In the genomic region with DNA sequence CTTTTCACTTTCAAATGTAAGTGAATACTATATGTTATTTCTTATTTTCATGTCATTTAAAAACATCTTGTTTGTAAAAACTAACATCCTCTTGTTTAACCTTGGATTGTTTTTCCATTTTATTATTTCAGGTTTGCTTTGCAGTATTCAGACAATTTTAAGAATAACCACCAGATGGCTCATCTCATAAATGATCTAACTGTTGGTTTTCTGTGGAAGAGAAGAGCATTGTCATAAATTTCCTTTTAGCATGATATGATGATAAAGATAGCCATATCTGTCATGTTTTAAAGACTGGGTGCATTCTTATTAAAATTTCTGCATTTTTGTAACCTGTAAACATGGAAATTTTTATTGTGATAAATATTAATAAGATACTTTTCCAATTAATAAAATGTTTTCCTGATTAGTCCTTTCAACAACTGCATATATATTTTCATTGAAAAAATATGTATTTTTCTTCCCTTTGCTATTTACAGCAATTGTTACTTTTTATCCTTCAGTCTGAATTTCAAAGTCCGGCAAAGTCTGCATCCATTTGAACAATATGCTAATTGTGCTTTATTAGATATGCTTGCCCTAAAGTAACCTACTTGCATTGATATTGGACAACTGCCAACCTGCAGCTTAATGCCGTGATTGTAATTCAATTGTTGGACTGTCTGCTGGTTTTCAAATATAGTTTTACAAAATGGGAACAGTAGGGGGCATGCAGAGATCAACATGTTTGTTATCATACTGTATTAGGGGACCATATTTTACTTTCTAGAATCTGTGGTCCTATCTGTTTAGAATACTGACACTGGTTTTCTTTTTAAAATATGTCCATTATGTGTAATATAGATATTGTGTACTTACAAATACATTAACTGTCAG, we compare ENCODE assay signal across 8 cellular contexts.
DNase-seq lines count a peak whose midpoint lies in the region; ATAC-seq and TF ChIP-seq lines count a peak whose summit lies in the region.

No MANE protein-coding gene starts in this region.

- H3K36me3 Mint-ChIP-seq in activated CD4-positive, alpha-beta memory T cell treated with anti-CD3 and anti-CD28 coated beads for 36 hours = no peaks in the 10 kb centered on the region
- H3K36me3 Mint-ChIP-seq in activated CD8-positive, alpha-beta memory T cell treated with anti-CD3 and anti-CD28 coated beads, Interleukin-2, amount 10 ng/mL, durations not matched to agents 7 days and 5 days = no peaks in the 10 kb centered on the region

- H3K4me1 Mint-ChIP-seq in activated CD4-positive, alpha-beta memory T cell treated with anti-CD3 and anti-CD28 coated beads for 36 hours (ENCODE audit: low read depth) = no peaks in the 10 kb centered on the region
- no peaks in the 10 kb centered on the region for H3K4me1 Mint-ChIP-seq in activated CD8-positive, alpha-beta memory T cell treated with anti-CD3 and anti-CD28 coated beads, Interleukin-2, amount 10 ng/mL, durations not matched to agents 7 days and 5 days

- H3K9me3 Mint-ChIP-seq in activated CD4-positive, alpha-beta memory T cell treated with anti-CD3 and anti-CD28 coated beads for 36 hours = no peaks in the 10 kb centered on the region
- no peaks in the 10 kb centered on the region for H3K9me3 Mint-ChIP-seq in activated CD8-positive, alpha-beta memory T cell treated with anti-CD3 and anti-CD28 coated beads, Interleukin-2, amount 10 ng/mL, durations not matched to agents 7 days and 5 days (ENCODE audit: low read depth)

- no peaks in the 10 kb centered on the region for H3K36me3 ChIP-seq in spleen

- TF ChIP-seq POLR2A in spleen (IDR thresholded peaks at IDR 0.05) = no peak

- no peaks in the 10 kb centered on the region for H3K9me3 ChIP-seq in spleen

- no peak for TF ChIP-seq CTCF in GM12865 (IDR thresholded peaks at IDR 0.05; ENCODE audit: insufficient read depth, low read depth, low read length, missing control alignments)
- TF ChIP-seq CTCF in spleen (IDR thresholded peaks at IDR 0.05 in 8 of 11, conservative IDR thresholded peaks at IDR 0.05 in 3 of 11) = peak in 2 of 11 experiments; percentile 12 to 21

- H3K4me3 ChIP-seq in GM12865 (ENCODE audit: low read depth, low read length) = no peak overlapping the region
- H3K4me3 ChIP-seq in spleen = no peak overlapping the region

- POLR2A ChIA-PET in activated CD4-positive, alpha-beta memory T cell treated with anti-CD3 and anti-CD28 coated beads for 36 hours (lab: Charles Lee) = no interaction called here

- WGBS in spleen, 5 donors = 36 to 56% (median 54%) methylated on average over 2 of the region's 2 CpGs

- CTCF ChIA-PET in activated CD4-positive, alpha-beta memory T cell treated with anti-CD3 and anti-CD28 coated beads for 36 hours (lab: Charles Lee) = no interaction called here
- CTCF ChIA-PET in activated CD8-positive, alpha-beta memory T cell treated with anti-CD3 and anti-CD28 coated beads, Interleukin-2, amount 10 ng/mL, durations not matched to agents 7 days and 5 days (lab: Charles Lee) = no interaction called here

- H3K4me3 Mint-ChIP-seq in activated CD4-positive, alpha-beta memory T cell treated with anti-CD3 and anti-CD28 coated beads for 36 hours = no peak overlapping the region
- H3K4me3 Mint-ChIP-seq in activated CD8-positive, alpha-beta memory T cell treated with anti-CD3 and anti-CD28 coated beads, Interleukin-2, amount 10 ng/mL, durations not matched to agents 7 days and 5 days = no peak overlapping the region

- DNase-seq in GM12865 (ENCODE audit: low read depth) (peak; percentile 4), NCI-H2081 treated with DMSO at 0.1 percent for 48 hours (lab: John Stamatoyannopoulos, UW) (peak; percentile 52), astrocyte of the hippocampus (ENCODE audit: low read depth, low spot score) (peak; percentile 45), lung microvascular endothelial cell (ENCODE audit: low read depth in 2 of 2) (peak; percentile 17 to 73), spleen (no peak), cardiac septum (ENCODE audit: low spot score) (no peak)
- DNase-seq in activated CD4-positive, alpha-beta memory T cell treated with anti-CD3 and anti-CD28 coated beads for 36 hours = no peak
- no peak for DNase-seq in activated CD8-positive, alpha-beta memory T cell treated with anti-CD3 and anti-CD28 coated beads, Interleukin-2, amount 10 ng/mL, durations not matched to agents 7 days and 5 days

- H3K27me3 ChIP-seq in spleen (replicated peaks in 1 of 7) = no peaks in the 10 kb centered on the region

- H3K27ac Mint-ChIP-seq in activated CD4-positive, alpha-beta memory T cell treated with anti-CD3 and anti-CD28 coated beads for 36 hours = no peak overlapping the region
- no peak overlapping the region for H3K27ac Mint-ChIP-seq in activated CD8-positive, alpha-beta memory T cell treated with anti-CD3 and anti-CD28 coated beads, Interleukin-2, amount 10 ng/mL, durations not matched to agents 7 days and 5 days

- no peak overlapping the region for H3K27ac ChIP-seq in spleen

- ATAC-seq in activated CD8-positive, alpha-beta memory T cell treated with anti-CD3 and anti-CD28 coated beads, Interleukin-2, amount 10 ng/mL, durations not matched to agents 7 days and 5 days = no peak

- no peaks in the 10 kb centered on the region for H3K4me1 ChIP-seq in spleen

- intact Hi-C loops in spleen (cut with DNase I; ENCODE audit: low total_unique reads) (no loop called here), cardiac septum (cut with DNase I) (no loop called here)
- intact Hi-C loops in activated CD4-positive, alpha-beta memory T cell treated with anti-CD3 and anti-CD28 coated beads for 36 hours (cut with micrococcal nuclease) = no loop called here

- H3K27me3 Mint-ChIP-seq in activated CD4-positive, alpha-beta memory T cell treated with anti-CD3 and anti-CD28 coated beads for 36 hours = no peaks in the 10 kb centered on the region
- H3K27me3 Mint-ChIP-seq in activated CD8-positive, alpha-beta memory T cell treated with anti-CD3 and anti-CD28 coated beads, Interleukin-2, amount 10 ng/mL, durations not matched to agents 7 days and 5 days = no peaks in the 10 kb centered on the region

Comparison
In these comparisons a context has a peak if more than half of its experiments do, and no peak if none do; other contexts are left out.
1. DNase-seq: peak in GM12865 (single experiment), NCI-H2081 treated with DMSO at 0.1 percent for 48 hours (single experiment), astrocyte of the hippocampus (single experiment) and lung microvascular endothelial cell (2 of 2); none in spleen (single experiment), cardiac septum (single experiment), activated CD4-positive, alpha-beta memory T cell treated with anti-CD3 and anti-CD28 coated beads for 36 hours (single experiment) and activated CD8-positive, alpha-beta memory T cell treated with anti-CD3 and anti-CD28 coated beads, Interleukin-2, amount 10 ng/mL, durations not matched to agents 7 days and 5 days (single experiment).